10 cellular contexts compared by ENCODE assay signal in genomic region chr12:45518516-45519235, GRCh38.
DNase-seq lines count a peak whose midpoint lies in the region; ATAC-seq, FAIRE-seq and TF ChIP-seq lines count a peak whose summit lies in the region.
"Had no signal": no experiment of that assay in that cellular context is flagged by ENCODE, and none has a peak within 500 bp of the region (broad histone marks: within the 10 kb centered on the region; RNA-seq: fewer than 3 reads in every experiment).

No MANE protein-coding gene starts in this region.

- peaks cover 0 to 4% of the 10 kb centered on the region in 2 experiments; a peak in 1 of 5 replicates for H3K4me1 ChIP-seq in K562 (replicated peaks in 1 of 2; ENCODE audit: control insufficient read depth in 2 of 2, insufficient read depth in 2 of 2, low read length in 2 of 2)
- H3K4me1 ChIP-seq in gastroesophageal sphincter, result no peaks in the 10 kb centered on the region

- CTCF ChIA-PET in K562 (lab: Yijun Ruan, JAX; ENCODE audit: low intra/inter-chr PET ratio), result no interaction called here

- ATAC-seq in HG02588 (IDR thresholded peaks at IDR 0.05; ENCODE audit: unreplicated experiment) (peak; percentile 59), K562 (peak; percentile 23), GM18873 (IDR thresholded peaks at IDR 0.05; ENCODE audit: low FRiP score, unreplicated experiment) (no peak), HG03108 (IDR thresholded peaks at IDR 0.05; ENCODE audit: unreplicated experiment) (no peak), gastroesophageal sphincter (no peak)

- H3K27ac ChIP-seq in K562 (ENCODE audit: extremely low read depth, low read depth, low read length) (no peak overlapping the region), gastroesophageal sphincter (no peak overlapping the region)

- no peaks in the 10 kb centered on the region for H3K9me1 ChIP-seq in K562 (ENCODE audit: control insufficient read depth, insufficient read depth, low read length)

- TF ChIP-seq CTCF in K562 (IDR thresholded peaks at IDR 0.05 in 2 of 3, conservative IDR thresholded peaks at IDR 0.05 in 1 of 3; ENCODE audit: insufficient read depth in 2 of 3, low read depth in 1 of 3, low read length in 3 of 3) (no peak), gastroesophageal sphincter (IDR thresholded peaks at IDR 0.05) (no peak)

- H3K27me3 ChIP-seq in K562 (ENCODE audit: control insufficient read depth in 2 of 2, insufficient read depth in 2 of 2, low read length in 2 of 2) (peaks cover 0 to 3% of the 10 kb centered on the region in 2 experiments; a peak in 1 of 5 replicates), gastroesophageal sphincter (no peaks in the 10 kb centered on the region)

- H3K79me2 ChIP-seq in K562 (ENCODE audit: control insufficient read depth, insufficient read depth, low read length), result no peaks in the 10 kb centered on the region

- H4K20me1 ChIP-seq in K562 (replicated peaks; ENCODE audit: control insufficient read depth, insufficient read depth, low read length), result no peaks in the 10 kb centered on the region

- no peak overlapping the region for H3K9ac ChIP-seq in K562 (ENCODE audit: insufficient read depth in 1 of 2, low read depth in 2 of 2, low read length in 2 of 2)

- TF ChIP-seq EP300 in K562 (IDR thresholded peaks at IDR 0.05; ENCODE audit: low read length) (no peak), gastroesophageal sphincter (IDR thresholded peaks at IDR 0.05) (no peak)

- BruUV-seq in K562 (replicated peaks; lab: Mats Ljungman, UMichigan), result no TSS peak

- H3K4me3 ChIP-seq in K562, result no peak overlapping the region
- no peak overlapping the region for H3K4me3 ChIP-seq in gastroesophageal sphincter

- TF ChIP-seq POLR2A in K562 (conservative IDR thresholded peaks at IDR 0.05) (no peak), gastroesophageal sphincter (IDR thresholded peaks at IDR 0.05) (no peak)

- no peak for TF ChIP-seq RAD21 in K562 (CRISPR knock-in tag; conservative IDR thresholded peaks at IDR 0.05 in 1 of 2, IDR thresholded peaks at IDR 0.05 in 1 of 2)

- intact Hi-C loops in K562 (cut with micrococcal nuclease), result no loop called here

- H3K9me3 ChIP-seq in K562 (replicated peaks; ENCODE audit: control insufficient read depth, insufficient read depth, low read depth, low read length) (no peaks in the 10 kb centered on the region), gastroesophageal sphincter (no peaks in the 10 kb centered on the region)

- no peak overlapping the region for H3K4me2 ChIP-seq in K562 (ENCODE audit: insufficient read depth, low read length)

- FAIRE-seq in K562 (lab: Jason Lieb, UNC), result peak; percentile 46

- H3K36me3 ChIP-seq in K562 (ENCODE audit: control insufficient read depth, insufficient read depth, low read length) (no peaks in the 10 kb centered on the region), gastroesophageal sphincter (no peaks in the 10 kb centered on the region)

- H2AFZ ChIP-seq in K562 (ENCODE audit: low read depth, low read length), result peak overlapping the region; percentile 71

- 6% methylated on average over 9 of the region's 9 CpGs for WGBS in K562 (ENCODE audit: insufficient coverage, low coverage, missing lambda C conversion rate)
- WGBS in gastroesophageal sphincter (ENCODE audit: low coverage in 1 of 2), 2 donors, result 70 to 80% methylated on average over 6 to 9 of the region's 9 CpGs

- POLR2A ChIA-PET in K562 (lab: Yijun Ruan, JAX), result interaction anchor here (1.1 to 1.2 kb wide), 2 partner anchors 11 to 209 kb away, joined by 3 read pairs; no protein-coding TSS in a partner anchor

- peak; percentile 14 for DNase-seq in UCSD-AML1 (lab: John Stamatoyannopoulos, UW; ENCODE audit: unreplicated experiment)
- no peak for DNase-seq in K562 (ENCODE audit: extremely low read depth in 1 of 4, low spot score in 3 of 4)
- DNase-seq in stimulated activated CD8-positive, alpha-beta memory T cell treated with anti-CD3 and anti-CD28 coated beads, Interleukin-4, amount 100 ng/mL, for 1 hour (ENCODE audit: low read depth in 2 of 2, low spot score in 1 of 2), result peak; percentile 7 to 17
- DNase-seq in RKO (ENCODE audit: low spot score), result no peak
- DNase-seq: endodermal cell, SHP77 treated with DMSO at 0.1 percent for 48 hours had no signal

- in situ Hi-C loops in K562 (cut with MboI), result no loop called here

TF ChIP-seq in K562, 482 proteins besides CTCF, POLR2A, EP300 and RAD21:
- TF ChIP-seq AFF1 (IDR thresholded peaks at IDR 0.05; ENCODE audit: low read depth in 1 of 2, partially characterized antibody in 2 of 2), result no peak
- peak; percentile 51; the same call in 1 of the 2 replicates for TF ChIP-seq SPI1 (IDR thresholded peaks at IDR 0.05; ENCODE audit: borderline replicate concordance, low read depth, low read length)
- no peak for TF ChIP-seq JUNB (CRISPR knock-in tag; conservative IDR thresholded peaks at IDR 0.05)

Comparison
In these comparisons a context has a peak if more than half of its experiments do, and no peak if none do; other contexts are left out.
1. ATAC-seq: peak in HG02588 (single experiment) and K562 (single experiment); none in GM18873 (single experiment), HG03108 (single experiment) and gastroesophageal sphincter (single experiment).
2. DNase-seq: peak in UCSD-AML1 (single experiment) and stimulated activated CD8-positive, alpha-beta memory T cell treated with anti-CD3 and anti-CD28 coated beads, Interleukin-4, amount 100 ng/mL, for 1 hour (2 of 2); none in K562 (0 of 4) and RKO (single experiment).